8 cellular contexts compared by ENCODE assay signal in genomic region chr2:212892193-212892592, GRCh38.
A peak's percentile ranks its signal among the peaks of the same experiment; 100 is the strongest.
DNase-seq lines count a peak whose midpoint lies in the region; FAIRE-seq and TF ChIP-seq lines count a peak whose summit lies in the region.
"Had no signal": no experiment of that assay in that cellular context is flagged by ENCODE, and none has a peak within 500 bp of the region (broad histone marks: within the 10 kb centered on the region; RNA-seq: fewer than 3 reads in every experiment).

No MANE protein-coding gene starts in this region.

- H3K9me3 ChIP-seq in parathyroid adenoma (ENCODE audit: control insufficient read depth, low read length): no peaks in the 10 kb centered on the region
- no peaks in the 10 kb centered on the region for H3K9me3 ChIP-seq in small intestine (ENCODE audit: control insufficient read depth, low read depth)
- H3K9me3 ChIP-seq: mucosa of descending colon had no signal

- no peak overlapping the region for H3K9ac ChIP-seq in parathyroid adenoma

- H3K4me3 ChIP-seq in NB4 (ENCODE audit: low read depth, low read length) (no peak overlapping the region), choroid plexus epithelial cell (ENCODE audit: low read depth, low read length) (no peak overlapping the region), parathyroid adenoma (ENCODE audit: low read depth, low read length) (no peak overlapping the region), small intestine (ENCODE audit: low read depth in 1 of 2, low read length in 2 of 2) (no peak overlapping the region)
- H3K4me3 ChIP-seq: mucosa of descending colon had no signal

- 30 to 57% (median 34%) methylated on average over 3 of the region's 3 CpGs for WGBS in small intestine, 3 donors

- H3K27me3 ChIP-seq in parathyroid adenoma (ENCODE audit: control insufficient read depth, insufficient read depth, low read length) (no peaks in the 10 kb centered on the region), small intestine (ENCODE audit: control insufficient read depth in 2 of 2, insufficient read depth in 2 of 2, low read length in 2 of 2) (no peaks in the 10 kb centered on the region)

- no peaks in the 10 kb centered on the region for H3K79me2 ChIP-seq in parathyroid adenoma

- DNase-seq in GM12891 (ENCODE audit: insufficient read length, low spot score) (no peak), NB4 (ENCODE audit: low read depth) (peak; percentile 35), choroid plexus epithelial cell (ENCODE audit: low read depth) (peak; percentile 73), small intestine (no peak), MV-4-11 (lab: John Stamatoyannopoulos, UW) (no peak)
- no peak for DNase-seq in activated T-cell treated with anti-CD3 and anti-CD28 coated beads, Interleukin-2, amount 50 U/mL, for 48 hours

- H3K36me3 ChIP-seq in parathyroid adenoma (ENCODE audit: control insufficient read depth, insufficient read depth, low read length): no peaks in the 10 kb centered on the region
- no peaks in the 10 kb centered on the region for H3K36me3 ChIP-seq in small intestine (ENCODE audit: control insufficient read depth in 2 of 2, insufficient read depth in 2 of 2, low read length in 2 of 2)

- no peak for TF ChIP-seq CTCF in NB4 (IDR thresholded peaks at IDR 0.05; ENCODE audit: low read depth, low read length)
- TF ChIP-seq CTCF in choroid plexus epithelial cell (conservative IDR thresholded peaks at IDR 0.05; ENCODE audit: low read depth, low read length): peak; percentile 65
- peak; percentile 38 for TF ChIP-seq CTCF in parathyroid adenoma (IDR thresholded peaks at IDR 0.05)

- H3K27ac ChIP-seq in parathyroid adenoma (no peak overlapping the region), small intestine (ENCODE audit: low read depth in 1 of 2, low read length in 1 of 2) (no peak overlapping the region)

- H3K4me1 ChIP-seq in parathyroid adenoma (no peaks in the 10 kb centered on the region), small intestine (ENCODE audit: control insufficient read depth in 2 of 2, insufficient read depth in 1 of 2, low read depth in 1 of 2, low read length in 1 of 2) (no peaks in the 10 kb centered on the region)

- TF ChIP-seq POLR2A in GM12891 (IDR thresholded peaks at IDR 0.05; ENCODE audit: low read depth, low read length): no peak
- no peak for TF ChIP-seq POLR2A in NB4 (IDR thresholded peaks at IDR 0.05; ENCODE audit: extremely low read depth, insufficient read length)

- peak overlapping the region; percentile 25 for H3K4me2 ChIP-seq in parathyroid adenoma (ENCODE audit: low read length)

- no peak overlapping the region for H2AFZ ChIP-seq in parathyroid adenoma

- FAIRE-seq in GM12891 (lab: Jason Lieb, UNC): peak; percentile 56
- no peak for FAIRE-seq in small intestine (lab: Jason Lieb, UNC)

TF ChIP-seq in GM12891, 5 proteins besides CTCF, POLR2A, EP300 and RAD21:
- no peak for TF ChIP-seq POU2F2 (IDR thresholded peaks at IDR 0.05; ENCODE audit: low read depth, low read length)
- no peak for TF ChIP-seq POLR2AphosphoS5 (IDR thresholded peaks at IDR 0.05; ENCODE audit: low read depth, low read length)
- no peak for TF ChIP-seq TAF1 (IDR thresholded peaks at IDR 0.05; ENCODE audit: low read depth, low read length)
- TF ChIP-seq PAX5 (IDR thresholded peaks at IDR 0.05; ENCODE audit: insufficient read depth, low read length, severe bottlenecking): no peak
- TF ChIP-seq SPI1 (IDR thresholded peaks at IDR 0.05; ENCODE audit: low read depth, low read length): no peak

Comparison
In these comparisons a context has a peak if more than half of its experiments do, and no peak if none do; other contexts are left out.
1. DNase-seq: peak in NB4 (single experiment) and choroid plexus epithelial cell (single experiment); none in GM12891 (single experiment), small intestine (single experiment), MV-4-11 (single experiment) and activated T-cell treated with anti-CD3 and anti-CD28 coated beads, Interleukin-2, amount 50 U/mL, for 48 hours (0 of 2).